In genomic region chr12:29282452-29282851, GRCh38 we compare ENCODE assay signal across 21 cellular contexts.
DNase-seq lines count a peak whose midpoint lies in the region; ATAC-seq, FAIRE-seq and TF ChIP-seq lines count a peak whose summit lies in the region.
"Had no signal": no experiment of that assay in that cellular context is flagged by ENCODE, and none has a peak within 500 bp of the region (broad histone marks: within the 10 kb centered on the region; RNA-seq: fewer than 3 reads in every experiment).

No MANE protein-coding gene starts in this region.

- H3K4me3 Mint-ChIP-seq in astrocyte (ENCODE audit: unreplicated experiment) (no peak overlapping the region), mesothelial cell of epicardium (no peak overlapping the region), Calu3 (ENCODE audit: low read depth, unreplicated experiment) (no peak overlapping the region)
- H3K4me3 Mint-ChIP-seq: central memory CD8-positive, alpha-beta T cell; effector memory CD8-positive, alpha-beta T cell had no signal

- no peak for ATAC-seq in HG03039 (IDR thresholded peaks at IDR 0.05; ENCODE audit: unreplicated experiment)
- ATAC-seq: effector memory CD8-positive, alpha-beta T cell had no signal

- H3K4me1 Mint-ChIP-seq in astrocyte (ENCODE audit: low read depth, unreplicated experiment) (peaks cover 15% of the 10 kb centered on the region), mesothelial cell of epicardium (peaks cover 37% of the 10 kb centered on the region), Calu3 (ENCODE audit: low read depth, unreplicated experiment) (no peaks in the 10 kb centered on the region)
- H3K4me1 Mint-ChIP-seq: central memory CD8-positive, alpha-beta T cell had no signal

- CTCF ChIA-PET in Calu3 (lab: Charles Lee): no interaction called here

- H3K36me3 Mint-ChIP-seq in astrocyte (ENCODE audit: low read depth, unreplicated experiment): no peaks in the 10 kb centered on the region
- H3K36me3 Mint-ChIP-seq in mesothelial cell of epicardium: peaks cover 4% of the 10 kb centered on the region
- no peaks in the 10 kb centered on the region for H3K36me3 Mint-ChIP-seq in Calu3 (ENCODE audit: insufficient read depth, unreplicated experiment)

- no peaks in the 10 kb centered on the region for H3K36me3 ChIP-seq in astrocyte (ENCODE audit: insufficient read depth, low read length)
- H3K36me3 ChIP-seq: sigmoid colon, vagina had no signal

- no peaks in the 10 kb centered on the region for H3K9me3 ChIP-seq in astrocyte (ENCODE audit: insufficient read depth, low read depth, low read length)
- H3K9me3 ChIP-seq: sigmoid colon, vagina had no signal

- H3K4me1 ChIP-seq in astrocyte (ENCODE audit: insufficient read depth, low read length): peaks cover 25% of the 10 kb centered on the region
- H3K4me1 ChIP-seq: vagina had no signal

- BruUV-seq in Calu3 (replicated peaks; lab: Mats Ljungman, UMichigan): no TSS peak

- H3K4me3 ChIP-seq in astrocyte (ENCODE audit: insufficient read depth, low read depth, low read length): no peak overlapping the region
- H3K4me3 ChIP-seq: sigmoid colon, vagina had no signal

- H3K79me2 ChIP-seq in astrocyte (ENCODE audit: insufficient read depth, low read length): no peaks in the 10 kb centered on the region

- H2AFZ ChIP-seq in astrocyte (ENCODE audit: low read depth, low read length): no peak overlapping the region

- no peak overlapping the region for H3K9ac ChIP-seq in astrocyte (ENCODE audit: low read length)

- no peak for TF ChIP-seq CTCF in astrocyte (IDR thresholded peaks at IDR 0.05; ENCODE audit: insufficient read depth, low read depth, low read length)
- TF ChIP-seq CTCF in mesothelial cell of epicardium (IDR thresholded peaks at IDR 0.05; ENCODE audit: unreplicated experiment): no peak
- TF ChIP-seq CTCF in Calu3 (IDR thresholded peaks at IDR 0.05; ENCODE audit: unreplicated experiment): no peak

- H3K4me2 ChIP-seq in astrocyte (ENCODE audit: low read length): no peak overlapping the region

- H3K27ac Mint-ChIP-seq in astrocyte (ENCODE audit: unreplicated experiment): peak overlapping the region; percentile 37
- peak overlapping the region; percentile 43 for H3K27ac Mint-ChIP-seq in mesothelial cell of epicardium
- H3K27ac Mint-ChIP-seq in Calu3 (ENCODE audit: unreplicated experiment): no peak overlapping the region
- H3K27ac Mint-ChIP-seq: effector memory CD8-positive, alpha-beta T cell had no signal

- no peaks in the 10 kb centered on the region for H3K27me3 ChIP-seq in astrocyte (ENCODE audit: insufficient read depth, low read length)
- H3K27me3 ChIP-seq: sigmoid colon, vagina had no signal

- FAIRE-seq in astrocyte (lab: Jason Lieb, UNC): no peak
- FAIRE-seq: G401.6 had no signal

- H4K20me1 ChIP-seq in astrocyte (ENCODE audit: insufficient read depth, low read length): no peaks in the 10 kb centered on the region

- H3K9me3 Mint-ChIP-seq in astrocyte (ENCODE audit: unreplicated experiment) (no peaks in the 10 kb centered on the region), mesothelial cell of epicardium (peaks cover 6% of the 10 kb centered on the region), Calu3 (ENCODE audit: low read depth, unreplicated experiment) (no peaks in the 10 kb centered on the region)
- H3K9me3 Mint-ChIP-seq: central memory CD8-positive, alpha-beta T cell; effector memory CD8-positive, alpha-beta T cell had no signal

- H3K27ac ChIP-seq in astrocyte (ENCODE audit: low read depth, low read length): no peak overlapping the region
- H3K27ac ChIP-seq: sigmoid colon, vagina had no signal

- no peaks in the 10 kb centered on the region for H3K27me3 Mint-ChIP-seq in astrocyte (ENCODE audit: low read depth, unreplicated experiment)
- no peaks in the 10 kb centered on the region for H3K27me3 Mint-ChIP-seq in mesothelial cell of epicardium (ENCODE audit: low read depth)
- no peaks in the 10 kb centered on the region for H3K27me3 Mint-ChIP-seq in Calu3 (ENCODE audit: unreplicated experiment)
- H3K27me3 Mint-ChIP-seq: central memory CD8-positive, alpha-beta T cell; effector memory CD8-positive, alpha-beta T cell had no signal

- intact Hi-C loops in Calu3 (cut with micrococcal nuclease; ENCODE audit: unreplicated experiment): no loop called here

- peak; percentile 67 for DNase-seq in DMS 273 treated with DMSO at 0.1 percent for 48 hours (lab: John Stamatoyannopoulos, UW)
- peak; percentile 11 for DNase-seq in NCI-H2171 (lab: John Stamatoyannopoulos, UW)
- peak; percentile 41 for DNase-seq in astrocyte (ENCODE audit: low read depth)
- DNase-seq in mesothelial cell of epicardium (ENCODE audit: low spot score in 2 of 2, unreplicated experiment in 2 of 2): no peak
- DNase-seq in Calu3: no peak
- no peak for DNase-seq in NCI-H82 treated with DMSO at 0.1 percent for 48 hours (lab: John Stamatoyannopoulos, UW; ENCODE audit: unreplicated experiment)
- DNase-seq in NCI-H2081 treated with DMSO at 0.1 percent for 48 hours (lab: John Stamatoyannopoulos, UW): no peak
- DNase-seq: activated CD4-positive, alpha-beta T cell treated with anti-CD3 and anti-CD28 coated beads for 48 hours; activated CD8-positive, alpha-beta memory T cell treated with anti-CD3 and anti-CD28 coated beads, Interleukin-2, amount 50 U/mL, for 48 hours; amygdala; effector memory CD8-positive, alpha-beta T cell; GOT3; NCI-H1436 treated with DMSO at 0.1 percent for 48 hours; SHP77 treated with DMSO at 0.1 percent for 48 hours; sigmoid colon; stimulated activated CD4-positive, alpha-beta T cell treated with anti-CD3 and anti-CD28 coated beads, Interleukin-2, amount 100 ng/mL, for 24 hours; T-helper 9 cell had no signal

Comparison
In these comparisons a context has a peak if more than half of its experiments do, and no peak if none do; other contexts are left out.
1. DNase-seq: peak in DMS 273 treated with DMSO at 0.1 percent for 48 hours (single experiment), NCI-H2171 (single experiment) and astrocyte (single experiment); none in mesothelial cell of epicardium (0 of 2), Calu3 (single experiment), NCI-H82 treated with DMSO at 0.1 percent for 48 hours (single experiment) and NCI-H2081 treated with DMSO at 0.1 percent for 48 hours (single experiment).